9 cellular contexts compared by ENCODE assay signal in genomic region chr12:128829870-128830504, GRCh38. TPM values are rescaled to one million over a fixed set of nuclear protein-coding genes. Genes with fewer than 3 reads are reported as not detected.
A peak's percentile ranks its signal among the peaks of the same experiment; 100 is the strongest.
DNase-seq lines count a peak whose midpoint lies in the region; ATAC-seq and TF ChIP-seq lines count a peak whose summit lies in the region.
"Had no signal": no experiment of that assay in that cellular context is flagged by ENCODE, and none has a peak within 500 bp of the region (broad histone marks: within the 10 kb centered on the region; RNA-seq: fewer than 3 reads in every experiment).

No MANE protein-coding gene starts in this region.

- H3K14ac ChIP-seq in mesenchymal stem cell (ENCODE audit: low read length in 2 of 2) (no peak overlapping the region), H9 (ENCODE audit: insufficient read depth, low read length) (no peak overlapping the region)

- 77% methylated on average over 8 of the region's 8 CpGs for WGBS in mesenchymal stem cell
- no CpG with 5 or more reads among the region's 8 CpGs for WGBS in H9 (ENCODE audit: extremely low coverage, insufficient read length, low lambda C conversion rate)

- no peak overlapping the region for H2AK5ac ChIP-seq in mesenchymal stem cell (ENCODE audit: low read length, severe bottlenecking)
- no peak overlapping the region for H2AK5ac ChIP-seq in H9 (ENCODE audit: insufficient read length, low read length)

- no peaks in the 10 kb centered on the region for H3K23me2 ChIP-seq in H9 (ENCODE audit: insufficient read length, low read depth, low read length, poor library complexity, severe bottlenecking)

- H3K4me3 ChIP-seq in mesenchymal stem cell (ENCODE audit: insufficient read depth in 1 of 2, low read depth in 1 of 2, low read length in 2 of 2), result no peak overlapping the region

- no peak overlapping the region for H3K18ac ChIP-seq in mesenchymal stem cell (ENCODE audit: low read depth in 1 of 2, low read length in 2 of 2)
- H3K18ac ChIP-seq in H9 (ENCODE audit: insufficient read length, low read depth, low read length), result no peak overlapping the region

- H3K56ac ChIP-seq in H9 (ENCODE audit: insufficient read length, low read depth, low read length), result no peak overlapping the region

- H4K5ac ChIP-seq in H9 (ENCODE audit: insufficient read length, low read depth, low read length), result no peak overlapping the region

- H3K79me1 ChIP-seq in mesenchymal stem cell (replicated peaks; ENCODE audit: low read length, poor library complexity, severe bottlenecking) (peaks cover 1% of the 10 kb centered on the region), H9 (ENCODE audit: insufficient read depth, low read depth, low read length, poor library complexity, severe bottlenecking) (no peaks in the 10 kb centered on the region)

- H4K20me1 ChIP-seq in H9 (ENCODE audit: control insufficient read depth, insufficient read depth, insufficient read length), result no peaks in the 10 kb centered on the region

- no peak for TF ChIP-seq CTCF in glutamatergic neuron (IDR thresholded peaks at IDR 0.05; ENCODE audit: partially characterized antibody, unreplicated experiment)
- no peak for TF ChIP-seq CTCF in H9 (conservative IDR thresholded peaks at IDR 0.05)
- no peak for TF ChIP-seq CTCF in HFFc6 (IDR thresholded peaks at IDR 0.05)

- H4K8ac ChIP-seq in mesenchymal stem cell (ENCODE audit: low read length), result no peak overlapping the region
- H4K8ac ChIP-seq in H9 (replicated peaks; ENCODE audit: insufficient read length, low read depth, low read length), result no peak overlapping the region

- peak; percentile 88 for ATAC-seq in GM18868 (IDR thresholded peaks at IDR 0.05; ENCODE audit: unreplicated experiment)
- ATAC-seq in GM21825 (IDR thresholded peaks at IDR 0.05; ENCODE audit: unreplicated experiment), result peak; percentile 88

- peak overlapping the region; percentile 38 for H3K27ac Mint-ChIP-seq in glutamatergic neuron (ENCODE audit: unreplicated experiment)
- no peak overlapping the region for H3K27ac Mint-ChIP-seq in H9
- no peak overlapping the region for H3K27ac Mint-ChIP-seq in HFFc6

- H3K4ac ChIP-seq in mesenchymal stem cell (ENCODE audit: low read depth in 1 of 2, low read length in 2 of 2) (no peak overlapping the region), H9 (ENCODE audit: low read depth, low read length) (no peak overlapping the region)

- H2AFZ ChIP-seq in mesenchymal stem cell (ENCODE audit: low read depth, low read length) (no peak overlapping the region), H9 (ENCODE audit: low read length) (no peak overlapping the region)

- H3K27me3 ChIP-seq in mesenchymal stem cell (ENCODE audit: control insufficient read depth in 1 of 2, insufficient read depth in 1 of 2, low read length in 2 of 2) (no peaks in the 10 kb centered on the region), H9 (ENCODE audit: insufficient read depth, low read length) (no peaks in the 10 kb centered on the region)

- no peak overlapping the region for H4K91ac ChIP-seq in mesenchymal stem cell (ENCODE audit: low read length)
- no peak overlapping the region for H4K91ac ChIP-seq in H9 (ENCODE audit: insufficient read length, low read depth, low read length)

- DNase-seq in MV-4-11 (lab: John Stamatoyannopoulos, UW) (peak; percentile 99), glutamatergic neuron (no peak), mesenchymal stem cell (no peak), H9 (no peak), NCI-H2107 treated with DMSO at 0.1 percent for 48 hours (lab: John Stamatoyannopoulos, UW; ENCODE audit: unreplicated experiment) (no peak), HFFc6 (no peak)

- H2BK20ac ChIP-seq in H9 (ENCODE audit: low read depth, low read length, poor library complexity, severe bottlenecking), result no peak overlapping the region

- H3K4me1 ChIP-seq in mesenchymal stem cell (ENCODE audit: control insufficient read depth, insufficient read depth, low read depth, low read length) (no peaks in the 10 kb centered on the region), H9 (ENCODE audit: insufficient read depth, low read length) (no peaks in the 10 kb centered on the region)

- H3K4me1 Mint-ChIP-seq in glutamatergic neuron (ENCODE audit: low read depth, unreplicated experiment), result peaks cover 7% of the 10 kb centered on the region
- peaks cover under 1 to 1% of the 10 kb centered on the region in 2 experiments for H3K4me1 Mint-ChIP-seq in H9
- H3K4me1 Mint-ChIP-seq in HFFc6 (ENCODE audit: low read depth), result no peaks in the 10 kb centered on the region

- H3K23ac ChIP-seq in mesenchymal stem cell (ENCODE audit: low read length in 2 of 2), result no peak overlapping the region
- H3K23ac ChIP-seq in H9 (ENCODE audit: insufficient read length, low read depth, low read length), result no peak overlapping the region

- no peaks in the 10 kb centered on the region for H3K79me2 ChIP-seq in H9 (ENCODE audit: insufficient read depth, low read length)

- H3K4me3 Mint-ChIP-seq in glutamatergic neuron (ENCODE audit: unreplicated experiment), result peak overlapping the region; percentile 35
- H3K4me3 Mint-ChIP-seq in H9, result no peak overlapping the region
- no peak overlapping the region for H3K4me3 Mint-ChIP-seq in HFFc6

- no peak overlapping the region for H3T11ph ChIP-seq in H9 (ENCODE audit: low read length)

- H3K4me2 ChIP-seq in mesenchymal stem cell (ENCODE audit: low read length, poor library complexity, severe bottlenecking), result no peak overlapping the region
- no peak overlapping the region for H3K4me2 ChIP-seq in H9 (ENCODE audit: insufficient read depth, insufficient read length, low read length)

- H3K27me3 Mint-ChIP-seq in glutamatergic neuron (ENCODE audit: unreplicated experiment) (peaks cover under 1% of the 10 kb centered on the region), H9 (ENCODE audit: low read depth) (no peaks in the 10 kb centered on the region; the same call in 1 of the 2 replicates), HFFc6 (ENCODE audit: insufficient read depth) (peaks cover 3% of the 10 kb centered on the region; the same call in 1 of the 2 replicates)

- H2BK5ac ChIP-seq in mesenchymal stem cell (ENCODE audit: low read depth, low read length, poor library complexity, severe bottlenecking) (no peak overlapping the region), H9 (ENCODE audit: insufficient read length, low read length) (no peak overlapping the region)

- no peak overlapping the region for H2BK15ac ChIP-seq in mesenchymal stem cell (ENCODE audit: low read depth, poor library complexity, severe bottlenecking)
- no peak overlapping the region for H2BK15ac ChIP-seq in H9 (ENCODE audit: low read depth, low read length)

- H3K9me3 ChIP-seq in mesenchymal stem cell (ENCODE audit: control insufficient read depth, low read length) (no peaks in the 10 kb centered on the region), H9 (ENCODE audit: control insufficient read depth, low read depth, low read length) (no peaks in the 10 kb centered on the region)

- H2BK120ac ChIP-seq in mesenchymal stem cell (ENCODE audit: low read depth, low read length) (no peak overlapping the region), H9 (ENCODE audit: low read depth, low read length, poor library complexity, severe bottlenecking) (no peak overlapping the region)

- H3K36me3 ChIP-seq in mesenchymal stem cell (ENCODE audit: control insufficient read depth in 1 of 2, insufficient read depth in 2 of 2, low read depth in 1 of 2, low read length in 2 of 2), result no peaks in the 10 kb centered on the region

- H3K27ac ChIP-seq in mesenchymal stem cell (ENCODE audit: low read length, poor library complexity, severe bottlenecking), result no peak overlapping the region
- H3K27ac ChIP-seq in H9 (ENCODE audit: insufficient read length, low read depth, low read length), result no peak overlapping the region

- H3K9ac ChIP-seq in mesenchymal stem cell (ENCODE audit: low read length), result no peak overlapping the region
- no peak overlapping the region for H3K9ac ChIP-seq in H9 (ENCODE audit: extremely low read depth, insufficient read length, low read length)

- H3K36me3 Mint-ChIP-seq in glutamatergic neuron (ENCODE audit: unreplicated experiment), result no peaks in the 10 kb centered on the region
- H3K36me3 Mint-ChIP-seq in H9 (ENCODE audit: insufficient read depth in 1 of 3, low read depth in 3 of 3), result peaks cover 0 to 8% (median 5%) of the 10 kb centered on the region in 3 experiments; a peak in 4 of 7 replicates
- no peaks in the 10 kb centered on the region for H3K36me3 Mint-ChIP-seq in HFFc6 (ENCODE audit: low read depth)

- H3K9me3 Mint-ChIP-seq in glutamatergic neuron (ENCODE audit: unreplicated experiment), result peaks cover 9% of the 10 kb centered on the region
- H3K9me3 Mint-ChIP-seq in H9, result no peaks in the 10 kb centered on the region
- H3K9me3 Mint-ChIP-seq in HFFc6, result no peaks in the 10 kb centered on the region

- H2BK12ac ChIP-seq in mesenchymal stem cell (ENCODE audit: low read length in 2 of 2), result no peak overlapping the region
- no peak overlapping the region for H2BK12ac ChIP-seq in H9 (ENCODE audit: insufficient read length, low read depth, low read length)

RNA-seq across cellular contexts. Expression of gene SLC15A4, which starts 6.2 kb away (rescaled TPM):
- total RNA-seq in glutamatergic neuron (ENCODE audit: unreplicated experiment), result 23.0 TPM
- polyA plus RNA-seq in mesenchymal stem cell (2013, experiment 1 of 2), result 20.3 TPM
- polyA plus RNA-seq in mesenchymal stem cell (2013, experiment 2 of 2), result 20.9 TPM
- 21.6 and 23.0 TPM in 2 replicates for total RNA-seq in H9 (2021)
- total RNA-seq in HFFc6 (2021; fragmentation: NEBNext Ultra II Directional; extraction: Animal tissue kit (Norgen Biotek cat#: 25700)), result 10 to 100 TPM; 20.2 to 26.4 (median 23.1) TPM

RNA-seq across cellular contexts. Expression of gene GLT1D1, which starts 23.3 kb away (rescaled TPM):
- 4.4 TPM for total RNA-seq in glutamatergic neuron (ENCODE audit: unreplicated experiment)
- not detected for polyA plus RNA-seq in mesenchymal stem cell (2013, experiment 1 of 2)
- polyA plus RNA-seq in mesenchymal stem cell (2013, experiment 2 of 2), result not detected
- total RNA-seq in H9 (2021), result 6.7 and 7.0 TPM in 2 replicates
- total RNA-seq in HFFc6 (2021; fragmentation: NEBNext Ultra II Directional; extraction: Animal tissue kit (Norgen Biotek cat#: 25700)), result not detected
- total RNA-seq: endothelial cell of umbilical vein had no signal
- polyA plus RNA-seq: endothelial cell of umbilical vein had no signal
